Comparison of ENCODE assay signal across 8 cellular contexts in genomic region chr10:100670828-100671479, GRCh38.
DNase-seq lines count a peak whose midpoint lies in the region; ATAC-seq and TF ChIP-seq lines count a peak whose summit lies in the region.

No MANE protein-coding gene starts in this region.

- no peaks in the 10 kb centered on the region for H3K36me3 ChIP-seq in endodermal cell (ENCODE audit: control insufficient read depth, insufficient read depth, low read length)

- no peaks in the 10 kb centered on the region for H3K4me1 ChIP-seq in endodermal cell (ENCODE audit: control insufficient read depth, insufficient read depth, low read length)

- peak; percentile 55 for ATAC-seq in HG03520 (IDR thresholded peaks at IDR 0.05; ENCODE audit: unreplicated experiment)
- ATAC-seq in GM21528 (IDR thresholded peaks at IDR 0.05; ENCODE audit: low FRiP score, unreplicated experiment) = no peak

- WGBS in endodermal cell (ENCODE audit: insufficient coverage in 1 of 2, insufficient read length in 1 of 2), 2 experiments = 4 to 12% methylated on average over 22 to 54 of the region's 54 CpGs

- peak overlapping the region in 1 of 2 donors; percentile 65 for H3K4me3 Mint-ChIP-seq in CD14-positive monocyte
- H3K4me3 Mint-ChIP-seq in activated CD4-positive, alpha-beta memory T cell treated with anti-CD3 and anti-CD28 coated beads for 36 hours = no peak overlapping the region
- H3K4me3 Mint-ChIP-seq in endodermal cell = peak overlapping the region; percentile 32
- H3K4me3 Mint-ChIP-seq in osteocyte (ENCODE audit: unreplicated experiment) = no peak overlapping the region

- peak overlapping the region; percentile 69 for H3K4me3 ChIP-seq in endodermal cell (ENCODE audit: low read length)

- DNase-seq in CD14-positive monocyte (ENCODE audit: low spot score) (no peak), endodermal cell (peak; percentile 90), osteocyte (ENCODE audit: extremely low spot score, unreplicated experiment) (no peak), superior temporal gyrus (ENCODE audit: extremely low spot score) (no peak), NCI-H187 (lab: John Stamatoyannopoulos, UW) (no peak)
- peak; percentile 75 for DNase-seq in activated CD4-positive, alpha-beta memory T cell treated with anti-CD3 and anti-CD28 coated beads for 36 hours

- TF ChIP-seq CTCF in CD14-positive monocyte (IDR thresholded peaks at IDR 0.05) (peak; percentile 89), endodermal cell (conservative IDR thresholded peaks at IDR 0.05) (peak; percentile 99), osteocyte (IDR thresholded peaks at IDR 0.05) (peak; percentile 88)

- no peak overlapping the region for H3K27ac ChIP-seq in endodermal cell (ENCODE audit: low read depth, low read length)

- CTCF ChIA-PET in activated CD4-positive, alpha-beta memory T cell treated with anti-CD3 and anti-CD28 coated beads for 36 hours (lab: Charles Lee) = interaction anchor here (0.6 to 4.8 kb wide), 9 partner anchors 34 to 207 kb away, joined by 3 to 42 read pairs (median 4); partner anchors contain the start of gene HIF1AN

- H3K27ac Mint-ChIP-seq in CD14-positive monocyte = no peak overlapping the region
- H3K27ac Mint-ChIP-seq in activated CD4-positive, alpha-beta memory T cell treated with anti-CD3 and anti-CD28 coated beads for 36 hours = no peak overlapping the region
- no peak overlapping the region for H3K27ac Mint-ChIP-seq in endodermal cell
- H3K27ac Mint-ChIP-seq in osteocyte (ENCODE audit: unreplicated experiment) = no peak overlapping the region

- H3K9me3 Mint-ChIP-seq in CD14-positive monocyte (peaks cover 0 to 5% (median 0%) of the 10 kb centered on the region in 7 donors), endodermal cell (no peaks in the 10 kb centered on the region), osteocyte (ENCODE audit: unreplicated experiment) (no peaks in the 10 kb centered on the region)
- no peaks in the 10 kb centered on the region for H3K9me3 Mint-ChIP-seq in activated CD4-positive, alpha-beta memory T cell treated with anti-CD3 and anti-CD28 coated beads for 36 hours

- peaks cover 3% of the 10 kb centered on the region for H3K4me1 Mint-ChIP-seq in CD14-positive monocyte
- peaks cover 3% of the 10 kb centered on the region for H3K4me1 Mint-ChIP-seq in activated CD4-positive, alpha-beta memory T cell treated with anti-CD3 and anti-CD28 coated beads for 36 hours (ENCODE audit: low read depth)
- H3K4me1 Mint-ChIP-seq in endodermal cell = peaks cover 11% of the 10 kb centered on the region
- peaks cover 3% of the 10 kb centered on the region for H3K4me1 Mint-ChIP-seq in osteocyte (ENCODE audit: unreplicated experiment)

- H3K36me3 Mint-ChIP-seq in CD14-positive monocyte (no peaks in the 10 kb centered on the region), endodermal cell (ENCODE audit: low read depth) (no peaks in the 10 kb centered on the region), osteocyte (ENCODE audit: unreplicated experiment) (no peaks in the 10 kb centered on the region)
- H3K36me3 Mint-ChIP-seq in activated CD4-positive, alpha-beta memory T cell treated with anti-CD3 and anti-CD28 coated beads for 36 hours = no peaks in the 10 kb centered on the region

- no peaks in the 10 kb centered on the region for H3K9me3 ChIP-seq in endodermal cell (ENCODE audit: control insufficient read depth, low read length)

- POLR2A ChIA-PET in activated CD4-positive, alpha-beta memory T cell treated with anti-CD3 and anti-CD28 coated beads for 36 hours (lab: Charles Lee) = no interaction called here

- intact Hi-C loops in CD14-positive monocyte (cut with micrococcal nuclease) = no loop called here
- intact Hi-C loops in activated CD4-positive, alpha-beta memory T cell treated with anti-CD3 and anti-CD28 coated beads for 36 hours (cut with micrococcal nuclease) = loop anchor here (2.0 kb wide), 2 partner anchors 72 to 202 kb away; no protein-coding TSS in a partner anchor

- H3K27me3 ChIP-seq in endodermal cell (ENCODE audit: control insufficient read depth, insufficient read depth, low read length, poor library complexity, severe bottlenecking) = peaks cover 78% of the 10 kb centered on the region

- H3K9ac ChIP-seq in endodermal cell (ENCODE audit: extremely low read depth, low read length, poor library complexity, severe bottlenecking) = no peak overlapping the region

- H3K27me3 Mint-ChIP-seq in CD14-positive monocyte (ENCODE audit: low read depth in 3 of 3) (peaks cover 61 to 76% (median 76%) of the 10 kb centered on the region in 3 donors), endodermal cell (ENCODE audit: insufficient read depth) (peaks cover 86% of the 10 kb centered on the region), osteocyte (ENCODE audit: unreplicated experiment) (peaks cover 59% of the 10 kb centered on the region)
- H3K27me3 Mint-ChIP-seq in activated CD4-positive, alpha-beta memory T cell treated with anti-CD3 and anti-CD28 coated beads for 36 hours = peaks cover 56% of the 10 kb centered on the region

Comparison
In these comparisons a context has a peak if more than half of its experiments do, and no peak if none do; other contexts are left out.
1. DNase-seq: peak in activated CD4-positive, alpha-beta memory T cell treated with anti-CD3 and anti-CD28 coated beads for 36 hours (single experiment) and endodermal cell (single experiment); none in CD14-positive monocyte (single experiment), osteocyte (single experiment), superior temporal gyrus (single experiment) and NCI-H187 (0 of 2).
2. Peak in every context shown above with its lines, with median percentiles within 50 percentile points of each other: CTCF ChIP-seq.